In genomic region chr7:150975536-150976285, GRCh38 we compare ENCODE assay signal across 9 cellular contexts. TPM values are rescaled to one million over a fixed set of nuclear protein-coding genes. Genes with fewer than 3 reads are reported as not detected.
A peak's percentile ranks its signal among the peaks of the same experiment; 100 is the strongest.
DNase-seq lines count a peak whose midpoint lies in the region; ATAC-seq and TF ChIP-seq lines count a peak whose summit lies in the region.
"Had no signal": no experiment of that assay in that cellular context is flagged by ENCODE, and none has a peak within 500 bp of the region (broad histone marks: within the 10 kb centered on the region; RNA-seq: fewer than 3 reads in every experiment).

No MANE protein-coding gene starts in this region.

- no peak for ATAC-seq in HG02571 (IDR thresholded peaks at IDR 0.05; ENCODE audit: unreplicated experiment)

- peaks cover 33% of the 10 kb centered on the region for H3K4me1 ChIP-seq in Loucy (ENCODE audit: insufficient read depth, low read length, poor library complexity, severe bottlenecking)
- H3K4me1 ChIP-seq: pancreas had no signal

- H3K9me3 ChIP-seq in Loucy (ENCODE audit: insufficient read depth, low read depth, low read length) = no peaks in the 10 kb centered on the region
- H3K9me3 ChIP-seq: pancreas had no signal

- intact Hi-C loops in Calu3 (cut with micrococcal nuclease; ENCODE audit: unreplicated experiment) = no loop called here

- TF ChIP-seq CTCF in Calu3 (IDR thresholded peaks at IDR 0.05; ENCODE audit: unreplicated experiment) (no peak), Loucy (conservative IDR thresholded peaks at IDR 0.05; ENCODE audit: low read length) (no peak), nephron progenitor cell (IDR thresholded peaks at IDR 0.05) (no peak)

- H3K9me3 Mint-ChIP-seq in Calu3 (ENCODE audit: low read depth, unreplicated experiment) = no peaks in the 10 kb centered on the region
- H3K9me3 Mint-ChIP-seq in nephron progenitor cell = no peaks in the 10 kb centered on the region

- H3K4me1 Mint-ChIP-seq in Calu3 (ENCODE audit: low read depth, unreplicated experiment) (peaks cover 8% of the 10 kb centered on the region), nephron progenitor cell (peaks cover 77% of the 10 kb centered on the region)

- peaks cover 12% of the 10 kb centered on the region for H3K36me3 Mint-ChIP-seq in Calu3 (ENCODE audit: insufficient read depth, unreplicated experiment)
- no peaks in the 10 kb centered on the region for H3K36me3 Mint-ChIP-seq in nephron progenitor cell (ENCODE audit: low read depth)

- H3K27ac Mint-ChIP-seq in Calu3 (ENCODE audit: unreplicated experiment) (no peak overlapping the region), nephron progenitor cell (no peak overlapping the region)

- no peaks in the 10 kb centered on the region for H3K9me2 ChIP-seq in Loucy (replicated peaks; ENCODE audit: low read depth, low read length)

- no TSS peak for BruUV-seq in Calu3 (replicated peaks; lab: Mats Ljungman, UMichigan)

- H3K27me3 Mint-ChIP-seq in Calu3 (ENCODE audit: unreplicated experiment) (peaks cover 76% of the 10 kb centered on the region), nephron progenitor cell (ENCODE audit: low read depth, poor library complexity) (peaks cover 22% of the 10 kb centered on the region)

- peak overlapping the region; percentile 79 for H3K4me3 Mint-ChIP-seq in Calu3 (ENCODE audit: low read depth, unreplicated experiment)
- peak overlapping the region; percentile 92 for H3K4me3 Mint-ChIP-seq in nephron progenitor cell

- DNase-seq in Calu3 (no peak), cerebellar cortex (ENCODE audit: low spot score) (peak; percentile 58), nephron progenitor cell (no peak), UCSD-AML1 (lab: John Stamatoyannopoulos, UW; ENCODE audit: unreplicated experiment) (no peak), A172 (ENCODE audit: low spot score) (no peak)
- DNase-seq in activated CD4-positive, alpha-beta T cell treated with anti-CD3 and anti-CD28 coated beads for 4 hours = no peak

- 0 out of 2 replicates have a peak overlapping the region, but pooled peaks have one; percentile 97 for H2AFZ ChIP-seq in Loucy (ENCODE audit: low read length)

- H3F3A ChIP-seq in Loucy (ENCODE audit: low read depth) = peaks cover 6% of the 10 kb centered on the region; the same call in 1 of the 2 replicates

- H3K4me3 ChIP-seq in Loucy (ENCODE audit: low read length, poor library complexity, severe bottlenecking) = peak overlapping the region; percentile 84

- CTCF ChIA-PET in Calu3 (lab: Charles Lee) = no interaction called here

- peaks cover 3% of the 10 kb centered on the region for H3K79me2 ChIP-seq in Loucy (ENCODE audit: insufficient read depth, low read length)

- peak overlapping the region; percentile 78 for H3K9ac ChIP-seq in Loucy (ENCODE audit: low read depth, low read length, poor library complexity, severe bottlenecking)

- H3K4me2 ChIP-seq in Loucy (ENCODE audit: low read depth, low read length, poor library complexity, severe bottlenecking) = peak overlapping the region; percentile 100

- no peaks in the 10 kb centered on the region for H3K36me3 ChIP-seq in Loucy (ENCODE audit: insufficient read depth, low read length)
- H3K36me3 ChIP-seq: pancreas had no signal

- no peaks in the 10 kb centered on the region for H3K27me3 ChIP-seq in Loucy (ENCODE audit: insufficient read depth, low read length, poor library complexity, severe bottlenecking)

- no peaks in the 10 kb centered on the region for H4K20me1 ChIP-seq in Loucy (ENCODE audit: insufficient read depth, low read length, poor library complexity, severe bottlenecking)

RNA-seq across cellular contexts. Expression of gene KCNH2, which starts 2.4 kb away (rescaled TPM):
- total RNA-seq in Calu3 (2022) = 0.45 and 0.66 TPM in 2 replicates
- 1.7 and 3.5 TPM in 2 replicates for total RNA-seq in A172 (2014; rRNA removed; shearing (Covaris generic))

RNA-seq across cellular contexts. Expression of gene NOS3, which starts 15.1 kb away (rescaled TPM):
- total RNA-seq in Calu3 (2022) = 0.71 and 1.1 TPM in 2 replicates
- 0.74 and 2.5 TPM in 2 replicates for total RNA-seq in A172 (2014; rRNA removed; shearing (Covaris generic))

RNA-seq across cellular contexts. Expression of gene ATG9B, which starts 48.6 kb away (rescaled TPM):
- 7.9 and 17.7 TPM in 2 replicates for total RNA-seq in Calu3 (2022)
- total RNA-seq in A172 (2014; rRNA removed; shearing (Covaris generic)) = not detected in 2 replicates

RNA-seq across cellular contexts. Expression of gene ABCB8, which starts 52.5 kb away (rescaled TPM):
- total RNA-seq in Calu3 (2022) = 40.2 and 42.3 TPM in 2 replicates
- total RNA-seq in A172 (2014; rRNA removed; shearing (Covaris generic)) = 35.6 and 40.2 TPM in 2 replicates
